Comparison of ENCODE assay signal across 9 cellular contexts in genomic region chr3:10322355-10322715, GRCh38. TPM values are rescaled to one million over a fixed set of nuclear protein-coding genes. Genes with fewer than 3 reads are reported as not detected.
DNase-seq lines count a peak whose midpoint lies in the region; ATAC-seq and TF ChIP-seq lines count a peak whose summit lies in the region.
"Had no signal": no experiment of that assay in that cellular context is flagged by ENCODE, and none has a peak within 500 bp of the region (broad histone marks: within the 10 kb centered on the region; RNA-seq: fewer than 3 reads in every experiment).

No MANE protein-coding gene starts in this region.

- peak overlapping the region in 1 of 2 donors; percentile 89 for H3K27ac Mint-ChIP-seq in stimulated activated naive CD8-positive, alpha-beta T cell treated with anti-CD3 and anti-CD28 coated beads, Interleukin-15, amount 100 ng/mL, for 72 hours
- peak overlapping the region; percentile 72 for H3K27ac Mint-ChIP-seq in endothelial cell (ENCODE audit: unreplicated experiment)

- H3K4me1 ChIP-seq in prostate gland (replicated peaks) = peaks cover 6% of the 10 kb centered on the region

- H3K9me3 Mint-ChIP-seq in stimulated activated naive CD8-positive, alpha-beta T cell treated with anti-CD3 and anti-CD28 coated beads, Interleukin-15, amount 100 ng/mL, for 72 hours = no peaks in the 10 kb centered on the region
- no peaks in the 10 kb centered on the region for H3K9me3 Mint-ChIP-seq in endothelial cell (ENCODE audit: unreplicated experiment)
- H3K9me3 Mint-ChIP-seq: IgD-negative memory B cell had no signal

- TF ChIP-seq CTCF in endothelial cell (IDR thresholded peaks at IDR 0.05; ENCODE audit: unreplicated experiment) (peak; percentile 49), prostate gland (IDR thresholded peaks at IDR 0.05) (no peak)

- intact Hi-C loops in prostate gland (cut with DNase I) = no loop called here

- peaks cover 41% of the 10 kb centered on the region for H3K4me1 Mint-ChIP-seq in stimulated activated naive CD8-positive, alpha-beta T cell treated with anti-CD3 and anti-CD28 coated beads, Interleukin-15, amount 100 ng/mL, for 72 hours
- H3K4me1 Mint-ChIP-seq in endothelial cell (ENCODE audit: unreplicated experiment) = peaks cover 58% of the 10 kb centered on the region

- H3K27ac ChIP-seq in prostate gland = no peak overlapping the region

- TF ChIP-seq POLR2A in prostate gland (IDR thresholded peaks at IDR 0.05) = no peak

- H3K9me3 ChIP-seq in prostate gland = no peaks in the 10 kb centered on the region

- WGBS in prostate gland = 73% methylated on average over 1 of the region's 1 CpG

- no peaks in the 10 kb centered on the region for H3K36me3 ChIP-seq in prostate gland

- H3K4me3 ChIP-seq in prostate gland = no peak overlapping the region

- DNase-seq in stimulated activated naive CD8-positive, alpha-beta T cell treated with anti-CD3 and anti-CD28 coated beads, Interleukin-15, amount 100 ng/mL, for 72 hours = peak in 1 of 2 donors; percentile 30
- no peak for DNase-seq in stimulated activated naive CD8-positive, alpha-beta T cell treated with anti-CD3 and anti-CD28 coated beads, Interleukin-15, Interleukin-2, amounts not matched to agents 100 U/mL and 50 U/mL, for 24 hours
- DNase-seq in NOMO-1 treated with DMSO at 0.1 percent for 48 hours (lab: John Stamatoyannopoulos, UW; ENCODE audit: unreplicated experiment) = peak; percentile 20
- no peak for DNase-seq in endothelial cell (ENCODE audit: low spot score)
- DNase-seq in prostate gland (ENCODE audit: low spot score) = no peak
- DNase-seq in medulla oblongata (ENCODE audit: extremely low spot score) = no peak
- DNase-seq in mucosa of gallbladder (ENCODE audit: low spot score) = no peak
- DNase-seq in kidney glomerular epithelial cell (lab: John Stamatoyannopoulos, UW) = no peak

- no peaks in the 10 kb centered on the region for H3K27me3 ChIP-seq in prostate gland (replicated peaks; ENCODE audit: insufficient read depth)

- peaks cover 23% of the 10 kb centered on the region for H3K36me3 Mint-ChIP-seq in endothelial cell (ENCODE audit: low read depth, unreplicated experiment)

- peak; percentile 19 for ATAC-seq in stimulated activated naive CD8-positive, alpha-beta T cell treated with anti-CD3 and anti-CD28 coated beads, Interleukin-15, amount 100 ng/mL, for 72 hours
- ATAC-seq in stimulated activated naive CD8-positive, alpha-beta T cell treated with anti-CD3 and anti-CD28 coated beads, Interleukin-15, Interleukin-2, amounts not matched to agents 100 U/mL and 50 U/mL, for 24 hours = no peak

- no peak overlapping the region for H3K4me3 Mint-ChIP-seq in stimulated activated naive CD8-positive, alpha-beta T cell treated with anti-CD3 and anti-CD28 coated beads, Interleukin-15, amount 100 ng/mL, for 72 hours
- H3K4me3 Mint-ChIP-seq in endothelial cell (ENCODE audit: unreplicated experiment) = no peak overlapping the region

- peaks cover 10% of the 10 kb centered on the region for H3K27me3 Mint-ChIP-seq in stimulated activated naive CD8-positive, alpha-beta T cell treated with anti-CD3 and anti-CD28 coated beads, Interleukin-15, amount 100 ng/mL, for 72 hours
- H3K27me3 Mint-ChIP-seq in endothelial cell (ENCODE audit: unreplicated experiment) = peaks cover 16% of the 10 kb centered on the region

RNA-seq across cellular contexts. Expression of gene SEC13, which starts 1.4 kb away (rescaled TPM):
- 367 TPM for total RNA-seq in endothelial cell (ENCODE audit: unreplicated experiment)
- total RNA-seq in prostate gland = 100 to 1,000 TPM; 108 to 117 TPM
- total RNA-seq in mucosa of gallbladder = 94.7 TPM

RNA-seq across cellular contexts. Expression of gene GHRL, which starts 29.6 kb away (rescaled TPM):
- total RNA-seq in endothelial cell (ENCODE audit: unreplicated experiment) (0.62 TPM), prostate gland (1 to 10 TPM in 1 of 2 donors, not detected in 1; 3.0 TPM), mucosa of gallbladder (2.2 TPM)
